ENCODE assay signal across 3 cellular contexts in genomic region chr12:83434600-83434999, GRCh38.
TF ChIP-seq lines count a peak whose summit lies in the region.

No MANE protein-coding gene starts in this region.

TF ChIP-seq in liver, 16 proteins besides CTCF, POLR2A, EP300 and RAD21:
- TF ChIP-seq REST (IDR thresholded peaks at IDR 0.05) (no peak), ZBTB33 (IDR thresholded peaks at IDR 0.05) (no peak), NR2F2 (IDR thresholded peaks at IDR 0.05) (no peak), ATF3 (IDR thresholded peaks at IDR 0.05) (no peak), TAF1 (conservative IDR thresholded peaks at IDR 0.05) (no peak), GABPA (IDR thresholded peaks at IDR 0.05 in 1 of 2, conservative IDR thresholded peaks at IDR 0.05 in 1 of 2) (no peak), FOXA1 (IDR thresholded peaks at IDR 0.05) (no peak), JUND (IDR thresholded peaks at IDR 0.05) (no peak), FOXA2 (IDR thresholded peaks at IDR 0.05) (no peak), MAX (IDR thresholded peaks at IDR 0.05) (no peak), SP1 (IDR thresholded peaks at IDR 0.05) (no peak), HNF4G (IDR thresholded peaks at IDR 0.05) (no peak), RXRA (IDR thresholded peaks at IDR 0.05) (no peak), EGR1 (IDR thresholded peaks at IDR 0.05; ENCODE audit: low read depth in 2 of 2) (no peak)
TF ChIP-seq in liver: peak in this region for 0.

TF ChIP-seq in HepG2, 621 proteins besides CTCF, POLR2A, EP300 and RAD21 (continues in another document):
- TF ChIP-seq ARID5B (CRISPR knock-in tag; IDR thresholded peaks at IDR 0.05) (no peak), ZEB1 (IDR thresholded peaks at IDR 0.05; ENCODE audit: insufficient replicate concordance, low read depth) (no peak), NR2F6 (IDR thresholded peaks at IDR 0.05) (no peak), NR2F6 (CRISPR knock-in tag; IDR thresholded peaks at IDR 0.05) (no peak), PRMT3 (CRISPR knock-in tag; IDR thresholded peaks at IDR 0.05; ENCODE audit: borderline replicate concordance, low read depth) (no peak), DZIP1 (CRISPR knock-in tag; IDR thresholded peaks at IDR 0.05) (no peak), ZNF780A (CRISPR knock-in tag; IDR thresholded peaks at IDR 0.05) (no peak), SCMH1 (CRISPR knock-in tag; IDR thresholded peaks at IDR 0.05; ENCODE audit: borderline replicate concordance) (no peak), ZNF720 (CRISPR knock-in tag; IDR thresholded peaks at IDR 0.05) (no peak), SIX4 (CRISPR knock-in tag; IDR thresholded peaks at IDR 0.05) (no peak), MXD3 (CRISPR knock-in tag; IDR thresholded peaks at IDR 0.05) (no peak), WIZ (CRISPR knock-in tag; IDR thresholded peaks at IDR 0.05) (no peak), ZNF749 (CRISPR knock-in tag; IDR thresholded peaks at IDR 0.05; ENCODE audit: borderline replicate concordance) (no peak), ZNF512B (CRISPR knock-in tag; IDR thresholded peaks at IDR 0.05; ENCODE audit: borderline replicate concordance) (no peak), SKI (IDR thresholded peaks at IDR 0.05; ENCODE audit: partially characterized antibody) (no peak)

TF ChIP-seq in H1, 55 proteins besides CTCF, POLR2A, EP300 and RAD21:
- TF ChIP-seq JUN (IDR thresholded peaks at IDR 0.05; ENCODE audit: low read depth, low read length): no peak
- TF ChIP-seq KDM4A (IDR thresholded peaks at IDR 0.05; ENCODE audit: low read depth, low read length, severe bottlenecking): no peak
- no peak for TF ChIP-seq KDM5A (IDR thresholded peaks at IDR 0.05; ENCODE audit: low read length)
- no peak for TF ChIP-seq CBX5 (IDR thresholded peaks at IDR 0.05; ENCODE audit: low read depth, low read length)
- no peak for TF ChIP-seq GTF2F1 (IDR thresholded peaks at IDR 0.05; ENCODE audit: borderline replicate concordance, low read depth, low read length)
- no peak for TF ChIP-seq CHD2 (IDR thresholded peaks at IDR 0.05; ENCODE audit: low read length)
- no peak for TF ChIP-seq BCL11A (IDR thresholded peaks at IDR 0.05; ENCODE audit: low read depth in 2 of 2, low read length in 2 of 2)
- no peak for TF ChIP-seq TAF1 (IDR thresholded peaks at IDR 0.05; ENCODE audit: low read depth, low read length)
- TF ChIP-seq SP2 (IDR thresholded peaks at IDR 0.05; ENCODE audit: low read length): no peak
- TF ChIP-seq RBBP5 (IDR thresholded peaks at IDR 0.05; ENCODE audit: borderline replicate concordance, low read depth, low read length): no peak
- no peak for TF ChIP-seq CHD1 (IDR thresholded peaks at IDR 0.05; ENCODE audit: low read depth, low read length)
- no peak for TF ChIP-seq BACH1 (IDR thresholded peaks at IDR 0.05; ENCODE audit: low read length)
- no peak for TF ChIP-seq TAF7 (optimal IDR thresholded peaks at IDR 0.05; ENCODE audit: borderline replicate concordance, low read depth, low read length)
- no peak for TF ChIP-seq YY1 (IDR thresholded peaks at IDR 0.05; ENCODE audit: low read depth, low read length)
- no peak for TF ChIP-seq CBX8 (IDR thresholded peaks at IDR 0.05; ENCODE audit: borderline replicate concordance, low read depth, low read length)
- no peak for TF ChIP-seq EGR1 (IDR thresholded peaks at IDR 0.05; ENCODE audit: borderline replicate concordance, low read depth, low read length)
- TF ChIP-seq CEBPB (IDR thresholded peaks at IDR 0.05; ENCODE audit: low read depth, low read length): no peak
